ENCODE assay signal across 8 cellular contexts in genomic region chr20:3727333-3728035, GRCh38. TPM values are rescaled to one million over a fixed set of nuclear protein-coding genes. Genes with fewer than 3 reads are reported as not detected.
A peak's percentile ranks its signal among the peaks of the same experiment; 100 is the strongest.
DNase-seq lines count a peak whose midpoint lies in the region; ATAC-seq and TF ChIP-seq lines count a peak whose summit lies in the region.
"Had no signal": no experiment of that assay in that cellular context is flagged by ENCODE, and none has a peak within 500 bp of the region (broad histone marks: within the 10 kb centered on the region; RNA-seq: fewer than 3 reads in every experiment).

No MANE protein-coding gene starts in this region.

- TF ChIP-seq CTCF in A673 (conservative IDR thresholded peaks at IDR 0.05; ENCODE audit: low read depth, low read length): no peak

- DNase-seq in A673 (ENCODE audit: low spot score): peak; percentile 17
- peak in 1 of 2 experiments; percentile 28 for DNase-seq in SJCRH30
- peak; percentile 79 for DNase-seq in islet precursor cell
- DNase-seq in activated CD4-positive, alpha-beta T cell treated with anti-CD3 and anti-CD28 coated beads, Interleukin-2, amount 10 ng/mL, durations not matched to agents 24 days and 14 days: no peak

- peaks cover 43% of the 10 kb centered on the region for H3K27me3 Mint-ChIP-seq in activated CD4-positive, alpha-beta T cell treated with anti-CD3 and anti-CD28 coated beads, Interleukin-2, amount 10 ng/mL, durations not matched to agents 24 days and 14 days

- H3K4me3 ChIP-seq in A673 (ENCODE audit: low read depth, low read length, poor library complexity, severe bottlenecking) (peak overlapping the region; percentile 9), SJCRH30 (0 out of 2 replicates have a peak overlapping the region, but pooled peaks have one; percentile 0)
- H3K4me3 ChIP-seq: ascending aorta had no signal

- H3K9me3 Mint-ChIP-seq in activated CD4-positive, alpha-beta T cell treated with anti-CD3 and anti-CD28 coated beads, Interleukin-2, amount 10 ng/mL, durations not matched to agents 24 days and 14 days: no peaks in the 10 kb centered on the region
- H3K9me3 Mint-ChIP-seq: T-helper 2 cell treated with Interferon-gamma antibody and Interleukin-4, amounts not matched to agents 5 μg/mL and 100 μg/mL, for 36 hours had no signal

- CTCF ChIA-PET in A673 (lab: Charles Lee): no interaction called here

- POLR2A ChIA-PET in A673 (lab: Charles Lee; ENCODE audit: low non-redundant PET): no interaction called here

- no peaks in the 10 kb centered on the region for H3K27me3 ChIP-seq in A673 (replicated peaks; ENCODE audit: insufficient read depth, low read depth, low read length, poor library complexity)
- H3K27me3 ChIP-seq in SJCRH30: no peaks in the 10 kb centered on the region; the same call in 1 of the 2 replicates

- intact Hi-C loops in A673 (cut with micrococcal nuclease; ENCODE audit: unreplicated experiment): no loop called here
- intact Hi-C loops in activated CD4-positive, alpha-beta T cell treated with anti-CD3 and anti-CD28 coated beads, Interleukin-2, amount 10 ng/mL, durations not matched to agents 24 days and 14 days (cut with micrococcal nuclease): no loop called here

- H3K36me3 Mint-ChIP-seq in activated CD4-positive, alpha-beta T cell treated with anti-CD3 and anti-CD28 coated beads, Interleukin-2, amount 10 ng/mL, durations not matched to agents 24 days and 14 days (ENCODE audit: low read depth): no peaks in the 10 kb centered on the region

- ATAC-seq in GM19328 (IDR thresholded peaks at IDR 0.05; ENCODE audit: unreplicated experiment): no peak
- ATAC-seq in GM21723 (IDR thresholded peaks at IDR 0.05; ENCODE audit: unreplicated experiment): no peak

- no peak overlapping the region for H3K4me3 Mint-ChIP-seq in activated CD4-positive, alpha-beta T cell treated with anti-CD3 and anti-CD28 coated beads, Interleukin-2, amount 10 ng/mL, durations not matched to agents 24 days and 14 days
- H3K4me3 Mint-ChIP-seq: T-helper 2 cell treated with Interferon-gamma antibody and Interleukin-4, amounts not matched to agents 5 μg/mL and 100 μg/mL, for 36 hours had no signal

- H3K4me1 Mint-ChIP-seq in activated CD4-positive, alpha-beta T cell treated with anti-CD3 and anti-CD28 coated beads, Interleukin-2, amount 10 ng/mL, durations not matched to agents 24 days and 14 days: peaks cover 4% of the 10 kb centered on the region

- BruUV-seq in A673 (replicated peaks; lab: Mats Ljungman, UMichigan): no TSS peak

- H3K9me3 ChIP-seq in A673 (ENCODE audit: low read depth, low read length, poor library complexity, severe bottlenecking) (no peaks in the 10 kb centered on the region), SJCRH30 (replicated peaks) (no peaks in the 10 kb centered on the region)
- H3K9me3 ChIP-seq: ascending aorta had no signal

- peaks cover 9% of the 10 kb centered on the region for H3K4me1 ChIP-seq in A673 (ENCODE audit: insufficient read depth, low read length, poor library complexity, severe bottlenecking)
- peaks cover 4% of the 10 kb centered on the region; the same call in 1 of the 2 replicates for H3K4me1 ChIP-seq in SJCRH30
- H3K4me1 ChIP-seq: ascending aorta had no signal

- H3K27ac Mint-ChIP-seq in activated CD4-positive, alpha-beta T cell treated with anti-CD3 and anti-CD28 coated beads, Interleukin-2, amount 10 ng/mL, durations not matched to agents 24 days and 14 days: no peak overlapping the region
- H3K27ac Mint-ChIP-seq: T-helper 2 cell treated with Interferon-gamma antibody and Interleukin-4, amounts not matched to agents 5 μg/mL and 100 μg/mL, for 36 hours had no signal

- H3K36me3 ChIP-seq in A673 (ENCODE audit: insufficient read depth, low read length, poor library complexity, severe bottlenecking) (no peaks in the 10 kb centered on the region), SJCRH30 (no peaks in the 10 kb centered on the region)
- H3K36me3 ChIP-seq: ascending aorta had no signal

- H3K27ac ChIP-seq in A673 (ENCODE audit: low read depth, low read length, poor library complexity, severe bottlenecking) (no peak overlapping the region), SJCRH30 (no peak overlapping the region)
- H3K27ac ChIP-seq: ascending aorta had no signal

RNA-seq across cellular contexts. Expression of gene HSPA12B, which starts 5.0 kb away (rescaled TPM):
- not detected in 2 replicates for total RNA-seq in A673 (2021)
- total RNA-seq in SJCRH30 (2014; rRNA removed; shearing (Covaris generic)): not detected in 2 replicates
- total RNA-seq in activated CD4-positive, alpha-beta T cell treated with anti-CD3 and anti-CD28 coated beads, Interleukin-2, amount 10 ng/mL, durations not matched to agents 24 days and 14 days: not detected in 2 replicates

RNA-seq across cellular contexts. Expression of gene SIGLEC1, which starts 15.1 kb away (rescaled TPM):
- not detected in 2 replicates for total RNA-seq in A673 (2021)
- total RNA-seq in SJCRH30 (2014; rRNA removed; shearing (Covaris generic)): 0.02 TPM in 1 of 2 replicates, not detected in the other
- total RNA-seq in activated CD4-positive, alpha-beta T cell treated with anti-CD3 and anti-CD28 coated beads, Interleukin-2, amount 10 ng/mL, durations not matched to agents 24 days and 14 days: not detected in 2 replicates

RNA-seq across cellular contexts. Expression of gene ADISSP, which starts 40.1 kb away (rescaled TPM):
- 75.7 and 80.3 TPM in 2 replicates for total RNA-seq in A673 (2021)
- 44.9 and 51.3 TPM in 2 replicates for total RNA-seq in SJCRH30 (2014; rRNA removed; shearing (Covaris generic))
- total RNA-seq in activated CD4-positive, alpha-beta T cell treated with anti-CD3 and anti-CD28 coated beads, Interleukin-2, amount 10 ng/mL, durations not matched to agents 24 days and 14 days: 62.9 and 68.8 TPM in 2 replicates

RNA-seq across cellular contexts. Expression of gene ADAM33, which starts 45.7 kb away (rescaled TPM):
- not detected in 2 replicates for total RNA-seq in A673 (2021)
- not detected in 2 replicates for total RNA-seq in SJCRH30 (2014; rRNA removed; shearing (Covaris generic))
- total RNA-seq in activated CD4-positive, alpha-beta T cell treated with anti-CD3 and anti-CD28 coated beads, Interleukin-2, amount 10 ng/mL, durations not matched to agents 24 days and 14 days: not detected in 2 replicates

RNA-seq across cellular contexts. Expression of gene SPEF1, which starts 53.8 kb away (rescaled TPM):
- 0.26 and 0.49 TPM in 2 replicates for total RNA-seq in A673 (2021)
- 0.08 and 0.16 TPM in 2 replicates for total RNA-seq in SJCRH30 (2014; rRNA removed; shearing (Covaris generic))
- total RNA-seq in activated CD4-positive, alpha-beta T cell treated with anti-CD3 and anti-CD28 coated beads, Interleukin-2, amount 10 ng/mL, durations not matched to agents 24 days and 14 days: not detected in 2 replicates
- total RNA-seq: ascending aorta had no signal
